Comparison of ENCODE assay signal across 23 cellular contexts in genomic region chr1:12016182-12016581, GRCh38. TPM values are rescaled to one million over a fixed set of nuclear protein-coding genes. Genes with fewer than 3 reads are reported as not detected.
DNase-seq lines count a peak whose midpoint lies in the region; ATAC-seq and TF ChIP-seq lines count a peak whose summit lies in the region.
"Had no signal": no experiment of that assay in that cellular context is flagged by ENCODE, and none has a peak within 500 bp of the region (broad histone marks: within the 10 kb centered on the region; RNA-seq: fewer than 3 reads in every experiment).

No MANE protein-coding gene starts in this region.

- no peaks in the 10 kb centered on the region for H3F3A ChIP-seq in PC-3 (ENCODE audit: low read length, unreplicated experiment)

- H3K27me3 Mint-ChIP-seq in CD4-positive, alpha-beta T cell, result no peaks in the 10 kb centered on the region
- H3K27me3 Mint-ChIP-seq: activated CD4-positive, alpha-beta T cell treated with anti-CD3 and anti-CD28 coated beads, Interleukin-2, amount 10 ng/mL, durations not matched to agents 7 days and 5 days; activated naive CD8-positive, alpha-beta T cell treated with anti-CD3 and anti-CD28 coated beads for 36 hours; stimulated activated memory B cell treated with anti-CD40 and anti-IgM and Interleukin-4, amounts not matched to agents 10 μg/mL and 1 μg/mL and 100 μg/mL, for 72 hours; type B pancreatic cell had no signal

- no peaks in the 10 kb centered on the region for H3K9me3 ChIP-seq in CD4-positive, alpha-beta T cell (ENCODE audit: control insufficient read depth, low read length)
- H3K9me3 ChIP-seq in PC-3 (ENCODE audit: low read length) (no peaks in the 10 kb centered on the region), uterus (no peaks in the 10 kb centered on the region)
- H3K9me3 ChIP-seq: BLaER1 treated with 17β-estradiol and CSF1 and Interleukin-3, amounts not matched to agents 10 nM and 100 nM; ovary; SK-N-SH had no signal

- peaks cover 12% of the 10 kb centered on the region for H3K4me1 Mint-ChIP-seq in CD4-positive, alpha-beta T cell (ENCODE audit: low read depth)

- peak overlapping the region; percentile 14 for H3K4me3 Mint-ChIP-seq in CD4-positive, alpha-beta T cell
- H3K4me3 Mint-ChIP-seq: activated CD4-positive, alpha-beta T cell treated with anti-CD3 and anti-CD28 coated beads, Interleukin-2, amount 10 ng/mL, durations not matched to agents 7 days and 5 days; activated naive CD8-positive, alpha-beta T cell treated with anti-CD3 and anti-CD28 coated beads for 36 hours; nephron progenitor cell; stimulated activated memory B cell treated with anti-CD40 and anti-IgM and Interleukin-4, amounts not matched to agents 10 μg/mL and 1 μg/mL and 100 μg/mL, for 72 hours; type B pancreatic cell had no signal

- no TSS peak for BruUV-seq in PC-3 (replicated peaks; lab: Mats Ljungman, UMichigan)

- no peaks in the 10 kb centered on the region for H3K27me3 ChIP-seq in CD4-positive, alpha-beta T cell (ENCODE audit: control insufficient read depth, insufficient read depth, low read length)
- H3K27me3 ChIP-seq in PC-3 (ENCODE audit: low read length) (no peaks in the 10 kb centered on the region), uterus (no peaks in the 10 kb centered on the region)
- H3K27me3 ChIP-seq: BLaER1 treated with 17β-estradiol and CSF1 and Interleukin-3, amounts not matched to agents 10 nM and 100 nM; ovary had no signal

- H3K27ac ChIP-seq in 22Rv1, result 0 out of 2 replicates have a peak overlapping the region, but pooled peaks have one; percentile 25
- no peak overlapping the region for H3K27ac ChIP-seq in CD4-positive, alpha-beta T cell (ENCODE audit: low read depth, low read length)
- H3K27ac ChIP-seq in PC-3 (ENCODE audit: low read length), result no peak overlapping the region
- H3K27ac ChIP-seq in uterus, result no peak overlapping the region
- H3K27ac ChIP-seq: BLaER1 treated with 17β-estradiol and CSF1 and Interleukin-3, amounts not matched to agents 10 nM and 100 nM; epithelial cell of prostate; ovary had no signal

- H3K36me3 Mint-ChIP-seq in CD4-positive, alpha-beta T cell (ENCODE audit: low read depth), result peaks cover 28% of the 10 kb centered on the region

- no peak for TF ChIP-seq CTCF in 22Rv1 (IDR thresholded peaks at IDR 0.05)
- no peak for TF ChIP-seq CTCF in CD4-positive, alpha-beta T cell (IDR thresholded peaks at IDR 0.05)
- TF ChIP-seq CTCF in PC-3 (conservative IDR thresholded peaks at IDR 0.05; ENCODE audit: low read depth, low read length), result no peak
- TF ChIP-seq CTCF in epithelial cell of esophagus (IDR thresholded peaks at IDR 0.05; ENCODE audit: insufficient read depth, low read depth, low read length, missing control alignments), result no peak
- TF ChIP-seq CTCF in uterus (IDR thresholded peaks at IDR 0.05), result no peak

- no peak overlapping the region for H3K4me3 ChIP-seq in PC-3 (ENCODE audit: low read length)
- H3K4me3 ChIP-seq in epithelial cell of esophagus (ENCODE audit: low read length), result no peak overlapping the region
- H3K4me3 ChIP-seq in uterus, result no peak overlapping the region
- H3K4me3 ChIP-seq: BLaER1 treated with 17β-estradiol and CSF1 and Interleukin-3, amounts not matched to agents 10 nM and 100 nM; ovary had no signal

- 0 out of 2 replicates have a peak, but pooled peaks cover 3% of the 10 kb centered on the region for H4K20me1 ChIP-seq in PC-3 (ENCODE audit: low read length)

- CTCF ChIA-PET in CD4-positive, alpha-beta T cell (lab: Charles Lee), result no interaction called here
- CTCF ChIA-PET in PC-3 (lab: Charles Lee), result no interaction called here

- peaks cover 14% of the 10 kb centered on the region for H3K79me2 ChIP-seq in PC-3 (ENCODE audit: low read length)

- no peak overlapping the region for H3K9ac ChIP-seq in PC-3 (ENCODE audit: low read length)
- H3K9ac ChIP-seq: BLaER1 treated with 17β-estradiol and CSF1 and Interleukin-3, amounts not matched to agents 10 nM and 100 nM; SK-N-SH had no signal

- H3K36me3 ChIP-seq in PC-3 (ENCODE audit: low read depth, low read length), result peaks cover 18% of the 10 kb centered on the region; the same call in 1 of the 2 replicates
- H3K36me3 ChIP-seq in uterus, result no peaks in the 10 kb centered on the region
- H3K36me3 ChIP-seq: ovary had no signal

- no peaks in the 10 kb centered on the region for H3K9me3 Mint-ChIP-seq in CD4-positive, alpha-beta T cell
- H3K9me3 Mint-ChIP-seq: activated CD4-positive, alpha-beta T cell treated with anti-CD3 and anti-CD28 coated beads, Interleukin-2, amount 10 ng/mL, durations not matched to agents 7 days and 5 days; activated naive CD8-positive, alpha-beta T cell treated with anti-CD3 and anti-CD28 coated beads for 36 hours; nephron progenitor cell; stimulated activated memory B cell treated with anti-CD40 and anti-IgM and Interleukin-4, amounts not matched to agents 10 μg/mL and 1 μg/mL and 100 μg/mL, for 72 hours; type B pancreatic cell had no signal

- no peak for TF ChIP-seq POLR2A in uterus (IDR thresholded peaks at IDR 0.05)

- H3K9me2 ChIP-seq in PC-3 (replicated peaks; ENCODE audit: low read length), result no peaks in the 10 kb centered on the region
- H3K9me2 ChIP-seq: SK-N-SH had no signal

- no peak for ATAC-seq in CD4-positive, alpha-beta T cell (ENCODE audit: poor library complexity)
- ATAC-seq in PC-3 (no peak), GM21423 (IDR thresholded peaks at IDR 0.05; ENCODE audit: unreplicated experiment) (no peak)
- ATAC-seq: HCT116; stimulated activated memory B cell treated with anti-CD40 and anti-IgM and Interleukin-4, amounts not matched to agents 10 μg/mL and 1 μg/mL and 100 μg/mL, for 72 hours had no signal

- no peak for DNase-seq in CD4-positive, alpha-beta T cell
- DNase-seq in PC-3, result peak; percentile 33
- peak; percentile 16 for DNase-seq in epithelial cell of esophagus (ENCODE audit: low read depth)
- DNase-seq in uterus, result no peak
- no peak for DNase-seq in NCI-H146 (lab: John Stamatoyannopoulos, UW)
- DNase-seq: activated CD4-positive, alpha-beta T cell treated with anti-CD3 and anti-CD28 coated beads, Interleukin-2, amount 10 ng/mL, durations not matched to agents 7 days and 5 days; activated naive CD8-positive, alpha-beta T cell treated with anti-CD3 and anti-CD28 coated beads for 36 hours; anterior cingulate cortex; DMS79 treated with DMSO at 0.1 percent for 48 hours; hippocampal formation; IMR-90; NCI-H1694 treated with DMSO at 0.1 percent for 48 hours; NCI-H446 treated with DMSO at 0.1 percent for 48 hours; nephron progenitor cell; ovary; SK-N-SH had no signal

- H3K4me2 ChIP-seq in PC-3 (ENCODE audit: low read length), result no peak overlapping the region
- H3K4me2 ChIP-seq: SK-N-SH had no signal

- POLR2A ChIA-PET in CD4-positive, alpha-beta T cell (lab: Charles Lee), result interaction anchor here (0.7 kb wide), 1 partner anchor 63 kb away, joined by 4 read pairs; no protein-coding TSS in a partner anchor
- POLR2A ChIA-PET in PC-3 (lab: Charles Lee; ENCODE audit: unreplicated experiment), result no interaction called here

- no peak overlapping the region for H2AFZ ChIP-seq in PC-3 (ENCODE audit: low read length)

- intact Hi-C loops in CD4-positive, alpha-beta T cell (cut with DNase I, micrococcal nuclease), result no loop called here
- intact Hi-C loops in PC-3 (cut with micrococcal nuclease) (no loop called here), uterus (cut with DNase I; ENCODE audit: low total_unique reads) (no loop called here)

- H3K27ac Mint-ChIP-seq in CD4-positive, alpha-beta T cell, result no peak overlapping the region
- H3K27ac Mint-ChIP-seq: activated CD4-positive, alpha-beta T cell treated with anti-CD3 and anti-CD28 coated beads, Interleukin-2, amount 10 ng/mL, durations not matched to agents 7 days and 5 days; activated naive CD8-positive, alpha-beta T cell treated with anti-CD3 and anti-CD28 coated beads for 36 hours; nephron progenitor cell; stimulated activated memory B cell treated with anti-CD40 and anti-IgM and Interleukin-4, amounts not matched to agents 10 μg/mL and 1 μg/mL and 100 μg/mL, for 72 hours; type B pancreatic cell had no signal

- H3K4me1 ChIP-seq in PC-3 (ENCODE audit: insufficient read depth, low read length) (no peaks in the 10 kb centered on the region), uterus (no peaks in the 10 kb centered on the region)

RNA-seq across cellular contexts. Expression of gene MIIP, which starts 3.1 kb away (rescaled TPM):
- total RNA-seq in CD4-positive, alpha-beta T cell, result 10 to 100 TPM; 21.8 to 23.1 TPM
- total RNA-seq in PC-3 (2014; rRNA removed), result 53.5 and 74.9 TPM in 2 replicates
- total RNA-seq in uterus, result 10 to 100 TPM in 3 of 4 donors, 1 to 10 TPM in 1; 1.2 to 44.8 (median 33.6) TPM

RNA-seq across cellular contexts. Expression of gene MFN2, which starts 35.9 kb away (rescaled TPM):
- 10 to 100 TPM; 33.0 to 38.1 TPM for total RNA-seq in CD4-positive, alpha-beta T cell
- total RNA-seq in PC-3 (2014; rRNA removed) (97.8 and 101 TPM in 2 replicates), uterus (10 to 100 TPM; 15.6 to 69.5 (median 35.1) TPM)

RNA-seq across cellular contexts. Expression of gene TNFRSF8, which starts 46.9 kb away (rescaled TPM):
- total RNA-seq in CD4-positive, alpha-beta T cell, result under 1 TPM in 1 of 2 experiments, not detected in 1; 0.14 TPM
- 0.12 TPM in 1 of 2 replicates, not detected in the other for total RNA-seq in PC-3 (2014; rRNA removed)
- 1 to 10 TPM in 2 of 4 donors, under 1 TPM in 2; 0.26 to 2.4 (median 0.85) TPM for total RNA-seq in uterus

Comparison
In these comparisons a context has a peak if more than half of its experiments do, and no peak if none do; other contexts are left out.
1. DNase-seq: peak in PC-3 (single experiment) and epithelial cell of esophagus (single experiment); none in CD4-positive, alpha-beta T cell (0 of 10), uterus (0 of 2) and NCI-H146 (single experiment).